8 cellular contexts compared by ENCODE assay signal in the genomic region with DNA sequence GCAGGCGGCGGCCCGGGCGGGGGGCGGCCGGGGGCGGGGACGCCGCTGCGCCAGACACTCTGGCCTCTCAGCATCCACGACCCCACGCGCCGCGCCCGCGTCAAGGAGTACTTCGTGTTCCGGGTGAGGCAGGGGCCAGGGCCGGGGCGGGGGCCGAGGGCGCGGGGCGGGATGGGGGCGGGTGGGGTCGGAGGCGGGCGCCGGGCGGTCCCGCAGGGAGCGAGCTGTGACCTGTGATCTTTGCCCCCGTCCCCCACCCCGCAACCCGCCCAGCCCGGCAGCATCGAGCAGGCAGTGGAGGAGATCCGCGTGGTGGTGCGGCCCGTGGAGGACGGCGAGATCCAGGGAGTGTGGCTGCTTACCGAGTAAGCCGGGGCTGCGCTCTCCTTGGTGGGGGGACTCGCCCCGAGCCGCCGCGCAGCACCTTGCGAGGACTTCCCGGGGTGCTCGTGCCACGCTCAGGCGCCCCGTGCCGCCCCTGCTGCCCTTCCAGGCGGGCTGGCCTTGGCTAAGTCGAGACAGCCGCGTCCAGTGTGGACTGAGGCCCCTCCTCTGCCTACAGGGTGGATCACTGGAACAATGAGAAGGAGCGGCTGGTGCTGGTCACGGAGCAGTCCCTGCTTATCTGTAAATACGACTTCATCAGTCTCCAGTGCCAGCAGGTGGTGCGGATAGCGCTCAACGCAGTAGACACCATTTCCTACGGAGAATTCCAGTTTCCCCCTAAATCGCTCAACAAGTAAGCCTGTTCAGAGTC. TPM values are rescaled to one million over a fixed set of nuclear protein-coding genes. Genes with fewer than 3 reads are reported as not detected.
DNase-seq lines count a peak whose midpoint lies in the region; ATAC-seq and TF ChIP-seq lines count a peak whose summit lies in the region.

No MANE protein-coding gene starts in this region.

- H3K27me3 ChIP-seq in SJSA1 (replicated peaks) (no peaks in the 10 kb centered on the region), liver (ENCODE audit: control insufficient read depth in 4 of 4, insufficient read depth in 4 of 4, low read length in 3 of 4) (no peaks in the 10 kb centered on the region)

- TF ChIP-seq CTCF in chondrocyte (IDR thresholded peaks at IDR 0.05) (no peak), liver (IDR thresholded peaks at IDR 0.05; ENCODE audit: low read depth, low read length, missing input control) (no peak)

- 1% methylated on average over 71 of the region's 71 CpGs for whole genome bisulfite sequencing in liver

- H3K4me3 ChIP-seq in SJSA1 (peak overlapping the region; percentile 85), liver (ENCODE audit: low read depth in 1 of 3, low read length in 3 of 3) (peak overlapping the region; percentile 57 to 96 (median 84))

- TF ChIP-seq RAD21 in liver (IDR thresholded peaks at IDR 0.05) = no peak

- peak; percentile 9 for ATAC-seq in HG03139 (IDR thresholded peaks at IDR 0.05; ENCODE audit: unreplicated experiment)

- no peaks in the 10 kb centered on the region for H3K27me3 Mint-ChIP-seq in chondrocyte (ENCODE audit: low read depth)

- DNase-seq in activated gamma-delta T cell treated with Interleukin-2 at 50 U/mL for 16 hours (peak; percentile 31), activated gamma-delta T cell (lab: John Stamatoyannopoulos, UW) (no peak), SJSA1 (ENCODE audit: low read depth in 1 of 2, low spot score in 2 of 2) (peak in 1 of 2 experiments; percentile 31), chondrocyte (ENCODE audit: low spot score) (peak; percentile 79), substantia nigra (lab: John Stamatoyannopoulos, UW) (peak in 7 of 49 donors; percentile 28 to 70 (median 40)), NCI-H1694 (lab: John Stamatoyannopoulos, UW) (no peak)

- peaks cover 46% of the 10 kb centered on the region for H3K36me3 ChIP-seq in SJSA1
- peaks cover 10 to 28% (median 20%) of the 10 kb centered on the region in 4 donors for H3K36me3 ChIP-seq in liver (ENCODE audit: control insufficient read depth in 4 of 4, insufficient read depth in 3 of 4, low read depth in 1 of 4, low read length in 3 of 4)

- H3K4me3 Mint-ChIP-seq in chondrocyte (ENCODE audit: unreplicated experiment) = peak overlapping the region; percentile 92

- H3K27ac ChIP-seq in SJSA1 (no peak overlapping the region), liver (ENCODE audit: low read depth in 1 of 2, low read length in 2 of 2) (peak overlapping the region; percentile 59 to 77), substantia nigra (ENCODE audit: low read depth, low read length, poor library complexity, severe bottlenecking) (peak overlapping the region; percentile 59)

- no peak overlapping the region for H3K27ac Mint-ChIP-seq in chondrocyte (ENCODE audit: unreplicated experiment)

- H3K9ac ChIP-seq in liver (ENCODE audit: low read depth in 1 of 2, low read length in 2 of 2) = peak overlapping the region; percentile 44 to 52

- H3K4me1 Mint-ChIP-seq in chondrocyte (ENCODE audit: low read depth) = peaks cover 33% of the 10 kb centered on the region

- peaks cover 9% of the 10 kb centered on the region for H3K36me3 Mint-ChIP-seq in chondrocyte (ENCODE audit: low read depth)

- H3K4me1 ChIP-seq in SJSA1 (replicated peaks) = peaks cover 14% of the 10 kb centered on the region
- H3K4me1 ChIP-seq in liver (ENCODE audit: control insufficient read depth in 4 of 4, insufficient read depth in 4 of 4, low read length in 3 of 4) = peaks cover 9 to 39% (median 33%) of the 10 kb centered on the region in 4 donors

- no peaks in the 10 kb centered on the region for H3K9me3 Mint-ChIP-seq in chondrocyte (ENCODE audit: low read depth)

- H3K9me3 ChIP-seq in SJSA1 (replicated peaks) = no peaks in the 10 kb centered on the region
- H3K9me3 ChIP-seq in liver (ENCODE audit: control insufficient read depth in 4 of 4, low read length in 3 of 4) = no peaks in the 10 kb centered on the region

TF ChIP-seq in liver, 16 proteins besides CTCF, POLR2A, EP300 and RAD21:
- TF ChIP-seq FOXA1 (IDR thresholded peaks at IDR 0.05) (no peak), SP1 (IDR thresholded peaks at IDR 0.05) (peak; percentile 20), YY1 (IDR thresholded peaks at IDR 0.05) (no peak), HNF4A (conservative IDR thresholded peaks at IDR 0.05) (peak; percentile 25 to 44)
TF ChIP-seq in liver: peak in this region for 2.

RNA-seq across cellular contexts. Expression of a gene that starts 0.5 kb away (rescaled TPM):
- total RNA-seq in SJSA1 (2014; rRNA removed; shearing (Covaris generic)) = 6.6 and 17.4 TPM in 2 replicates
- total RNA-seq in chondrocyte (52.5 to 53.7 TPM (median 53.6 TPM) in 3 replicates), liver (10 to 100 TPM; 29.3 to 42.5 TPM)
- 10 to 100 TPM; 45.3 to 51.0 TPM for polyA plus RNA-seq in liver

RNA-seq across cellular contexts. Expression of a gene that starts 14.0 kb away (rescaled TPM):
- total RNA-seq in SJSA1 (2014; rRNA removed; shearing (Covaris generic)) = 2.0 and 2.2 TPM in 2 replicates
- total RNA-seq in chondrocyte = 185 to 332 TPM (median 328 TPM) in 3 replicates
- total RNA-seq in liver = 10 to 100 TPM in 1 of 2 donors, 1 to 10 TPM in 1; 4.6 to 11.0 TPM
- 1 to 10 TPM; 1.3 to 3.4 TPM for polyA plus RNA-seq in liver

RNA-seq across cellular contexts. Expression of a gene that starts 24.6 kb away (rescaled TPM):
- 19.5 and 23.7 TPM in 2 replicates for total RNA-seq in SJSA1 (2014; rRNA removed; shearing (Covaris generic))
- total RNA-seq in chondrocyte (12.6 to 17.6 TPM (median 15.5 TPM) in 3 replicates), liver (10 to 100 TPM; 10.7 to 14.6 TPM)
- polyA plus RNA-seq in liver = 1 to 10 TPM; 7.6 to 9.4 TPM

RNA-seq across cellular contexts. Expression of a gene that starts 27.0 kb away (rescaled TPM):
- 2.2 and 3.4 TPM in 2 replicates for total RNA-seq in SJSA1 (2014; rRNA removed; shearing (Covaris generic))
- 0.05 to 0.58 TPM in 2 of 3 replicates, not detected in the other for total RNA-seq in chondrocyte
- total RNA-seq in liver = under 1 TPM; 0.08 to 0.19 TPM
- polyA plus RNA-seq in liver = under 1 TPM; 0.18 to 0.29 TPM

Comparison
In these comparisons a context has a peak if more than half of its experiments do, and no peak if none do; other contexts are left out.
1. DNase-seq: peak in activated gamma-delta T cell treated with Interleukin-2 at 50 U/mL for 16 hours (single experiment) and chondrocyte (single experiment); none in activated gamma-delta T cell (single experiment) and NCI-H1694 (single experiment).
2. RNA of a gene that starts 14.0 kb away (total RNA-seq): 185 to 332 TPM in chondrocyte; 4.6 to 11.0 TPM in liver and 2.0 to 2.2 TPM in SJSA1; every median in the first group is over 10 times any median in the second.